Comparison of ENCODE assay signal across 8 cellular contexts in genomic region chr17:82518826-82519810, GRCh38. TPM values are rescaled to one million over a fixed set of nuclear protein-coding genes. Genes with fewer than 3 reads are reported as not detected.
DNase-seq lines count a peak whose midpoint lies in the region; ATAC-seq, FAIRE-seq and TF ChIP-seq lines count a peak whose summit lies in the region.

TSS of gene FOXK2 (plus strand) at chr17:82519732. CDS start at chr17:82519889, 157 bp downstream.

- H3K4me2 ChIP-seq in trophoblast cell (ENCODE audit: low read length), result peak within 1 kb of the TSS; percentile 95

- H2AFZ ChIP-seq in trophoblast cell (ENCODE audit: insufficient read depth, low read length, poor library complexity), result peak within 1 kb of the TSS; percentile 100

- H3K27ac ChIP-seq in adipose tissue (ENCODE audit: low read depth, low read length) (peak within 1 kb of the TSS; percentile 95), trophoblast cell (ENCODE audit: low read depth, low read length) (peak within 1 kb of the TSS; percentile 87), tibial artery (peak within 1 kb of the TSS; percentile 84 to 99)

- intact Hi-C loops in cardiac septum (cut with DNase I), result loop anchor here (1.0 kb wide), 1 partner anchor 22 kb away; no protein-coding TSS in a partner anchor
- intact Hi-C loops in tibial artery (cut with DNase I; ENCODE audit: low total_unique reads), result no loop called here

- no peak within 1 kb of the TSS for H2AK5ac ChIP-seq in trophoblast cell (ENCODE audit: low read length)

- 2 to 3% (median 3%) methylated on average over 92 to 114 of the region's 114 CpGs for WGBS in adipose tissue, 3 donors
- WGBS in trophoblast cell (ENCODE audit: extremely low coverage, insufficient coverage, insufficient read length), result no CpG with 5 or more reads among the region's 114 CpGs

- no peaks in the 10 kb centered on the region for H3K36me3 ChIP-seq in trophoblast cell (ENCODE audit: control insufficient read depth in 1 of 2, insufficient read depth in 2 of 2, low read length in 2 of 2)
- no peaks in the 10 kb centered on the region for H3K36me3 ChIP-seq in tibial artery

- H3K27me3 ChIP-seq in trophoblast cell (ENCODE audit: insufficient read depth, low read length) (no peaks in the 10 kb centered on the region), tibial artery (no peaks in the 10 kb centered on the region)

- peak within 1 kb of the TSS; percentile 80 for H4K12ac ChIP-seq in trophoblast cell (ENCODE audit: low read depth, low read length)

- H2BK12ac ChIP-seq in trophoblast cell (ENCODE audit: low read length), result peak within 1 kb of the TSS; percentile 73

- ATAC-seq in HG02678 (IDR thresholded peaks at IDR 0.05; ENCODE audit: unreplicated experiment), result peak; percentile 94

- DNase-seq in GM12891 (ENCODE audit: insufficient read length, low spot score) (peak; percentile 98), NCI-H1436 (lab: John Stamatoyannopoulos, UW) (peak; percentile 94), T-helper 1 cell (peak; percentile 85 to 96 (median 88)), cardiac septum (ENCODE audit: low spot score) (peak; percentile 96), trophoblast cell (peak; percentile 93 to 97), tibial artery (peak; percentile 83 to 97)

- peak within 1 kb of the TSS; percentile 100 for H4K8ac ChIP-seq in trophoblast cell (ENCODE audit: low read depth, low read length)

- H3K9ac ChIP-seq in trophoblast cell (ENCODE audit: low read length), result peak within 1 kb of the TSS; percentile 96

- H3K4me3 ChIP-seq in trophoblast cell (ENCODE audit: low read depth, low read length), result peak within 1 kb of the TSS; percentile 94
- peak within 1 kb of the TSS; percentile 67 to 98 for H3K4me3 ChIP-seq in tibial artery

- peak within 1 kb of the TSS; percentile 95 for H3K18ac ChIP-seq in trophoblast cell (ENCODE audit: low read length)

- H3K9me3 ChIP-seq in trophoblast cell (ENCODE audit: insufficient read depth, low read depth, low read length) (no peaks in the 10 kb centered on the region), tibial artery (no peaks in the 10 kb centered on the region)

- H4K91ac ChIP-seq in trophoblast cell (ENCODE audit: low read depth, low read length), result peak within 1 kb of the TSS; percentile 98

- peak in 1 of 2 experiments; percentile 28 for TF ChIP-seq CTCF in tibial artery (IDR thresholded peaks at IDR 0.05)

- H3K14ac ChIP-seq in trophoblast cell (ENCODE audit: low read length), result peak within 1 kb of the TSS; percentile 97

- H3K4ac ChIP-seq in trophoblast cell (ENCODE audit: low read depth, low read length), result peak within 1 kb of the TSS; percentile 89

- peak within 1 kb of the TSS; percentile 56 for H2BK120ac ChIP-seq in trophoblast cell (ENCODE audit: insufficient read depth, low read length, poor library complexity)

- TF ChIP-seq POLR2A in GM12891 (IDR thresholded peaks at IDR 0.05; ENCODE audit: low read depth, low read length), result peak; percentile 54

- H3K23ac ChIP-seq in trophoblast cell (ENCODE audit: low read length), result no peak within 1 kb of the TSS

- peaks cover 10% of the 10 kb centered on the region for H3K79me1 ChIP-seq in trophoblast cell (ENCODE audit: low read length)

- peaks cover 2 to 7% of the 10 kb centered on the region in 2 experiments for H3K4me1 ChIP-seq in trophoblast cell (ENCODE audit: control insufficient read depth in 1 of 2, insufficient read depth in 2 of 2, low read length in 2 of 2)
- H3K4me1 ChIP-seq in tibial artery, result peaks cover 0 to 34% (median 13%) of the 10 kb centered on the region in 4 donors

- peaks cover 16% of the 10 kb centered on the region for H3K79me2 ChIP-seq in trophoblast cell (ENCODE audit: control insufficient read depth, insufficient read depth, low read length, poor library complexity)

- H2BK5ac ChIP-seq in trophoblast cell (ENCODE audit: low read depth, low read length, poor library complexity), result peak within 1 kb of the TSS; percentile 96

- FAIRE-seq in GM12891 (lab: Jason Lieb, UNC), result peak; percentile 100

TF ChIP-seq in GM12891, 5 proteins besides CTCF, POLR2A, EP300 and RAD21:
- TF ChIP-seq POLR2AphosphoS5 (IDR thresholded peaks at IDR 0.05; ENCODE audit: low read depth, low read length), result no peak; the same call in 1 of the 2 replicates
- TF ChIP-seq TAF1 (IDR thresholded peaks at IDR 0.05; ENCODE audit: low read depth, low read length), result 0 out of 2 replicates have a peak, but pooled peaks have one; percentile 26

RNA-seq across cellular contexts. Expression of gene FOXK2, which starts in this region (rescaled TPM):
- 19.6 TPM for polyA plus RNA-seq in GM12891 (2012; ENCODE audit: low read depth, missing spikeins)
- polyA plus RNA-seq in adipose tissue, result 10 to 100 TPM; 11.3 to 22.0 (median 16.0) TPM
- total RNA-seq in cardiac septum, result 40.2 TPM
- 68.4 and 69.0 TPM in 2 replicates for polyA plus RNA-seq in trophoblast cell (2013)

Comparison
In these comparisons a context has a peak if more than half of its experiments do, and no peak if none do; other contexts are left out.
1. Peak in every context shown above with its lines: DNase-seq, ATAC-seq, H3K4me3 ChIP-seq and H3K27ac ChIP-seq.